In genomic region chr13:24035411-24035810, GRCh38 we compare ENCODE assay signal across 15 cellular contexts.
"Had no signal": no experiment of that assay in that cellular context is flagged by ENCODE, and none has a peak within 500 bp of the region (broad histone marks: within the 10 kb centered on the region; RNA-seq: fewer than 3 reads in every experiment).

No MANE protein-coding gene starts in this region.

- H3K36me3 Mint-ChIP-seq: activated naive CD4-positive, alpha-beta T cell treated with anti-CD3 and anti-CD28 coated beads, Interleukin-2, amount 50 U/mL, for 24 hours; memory B cell; natural killer cell treated with Interleukin-12 subunit alpha and Interleukin-12 subunit beta and Interleukin-15 and Interleukin-18, amount 100 ng/mL, for 72 hours; WTC11 had no signal

- H3K4me1 Mint-ChIP-seq: activated naive CD4-positive, alpha-beta T cell treated with anti-CD3 and anti-CD28 coated beads, Interleukin-2, amount 50 U/mL, for 24 hours had no signal

- H3K4me3 Mint-ChIP-seq: activated CD4-positive, alpha-beta memory T cell treated with anti-CD3 and anti-CD28 coated beads, Interleukin-2, amount 10 ng/mL, durations not matched to agents 7 days and 5 days; activated naive CD4-positive, alpha-beta T cell treated with anti-CD3 and anti-CD28 coated beads, Interleukin-2, amount 50 U/mL, for 24 hours; activated T-cell treated with anti-CD3 and anti-CD28 coated beads, Interleukin-2, amount 50 U/mL, for 4 hours; memory B cell; natural killer cell treated with Interleukin-12 subunit alpha and Interleukin-12 subunit beta and Interleukin-15 and Interleukin-18, amount 100 ng/mL, for 72 hours; WTC11 had no signal

- DNase-seq: activated CD4-positive, alpha-beta memory T cell treated with anti-CD3 and anti-CD28 coated beads, Interleukin-2, amount 10 ng/mL, durations not matched to agents 7 days and 5 days; activated CD4-positive, alpha-beta T cell treated with anti-CD3 and anti-CD28 coated beads for 4 hours; activated effector memory CD4-positive, alpha-beta T cell treated with anti-CD3 and anti-CD28 coated beads, Interleukin-2, amount 50 U/mL, for 16 hours; activated T-cell treated with anti-CD3 and anti-CD28 coated beads, Interleukin-2, amount 50 U/mL, for 4 hours; left colon; nucleus accumbens; stimulated activated CD4-positive, alpha-beta T cell treated with anti-CD3 and anti-CD28 coated beads, Interleukin-12 subunit alpha, Interleukin-12 subunit beta, amount 100 ng/mL, for 4 hours; T-helper 2 cell had no signal

- ATAC-seq: activated T-cell treated with anti-CD3 and anti-CD28 coated beads, Interleukin-2, amount 50 U/mL, for 4 hours; left colon; natural killer cell treated with Interleukin-12 subunit alpha and Interleukin-12 subunit beta and Interleukin-15 and Interleukin-18, amount 100 ng/mL, for 72 hours; sciatic nerve; WTC11 had no signal

- H3K36me3 ChIP-seq: adrenal gland had no signal

- H3K27me3 ChIP-seq: adrenal gland had no signal

- H3K27me3 Mint-ChIP-seq: progenitor cell of endocrine pancreas had no signal

- H3K27ac Mint-ChIP-seq: activated CD4-positive, alpha-beta memory T cell treated with anti-CD3 and anti-CD28 coated beads, Interleukin-2, amount 10 ng/mL, durations not matched to agents 7 days and 5 days; activated naive CD4-positive, alpha-beta T cell treated with anti-CD3 and anti-CD28 coated beads, Interleukin-2, amount 50 U/mL, for 24 hours; memory B cell; natural killer cell treated with Interleukin-12 subunit alpha and Interleukin-12 subunit beta and Interleukin-15 and Interleukin-18, amount 100 ng/mL, for 72 hours; progenitor cell of endocrine pancreas; WTC11 had no signal

- H3K9me3 ChIP-seq: adrenal gland had no signal

- H3K9me3 Mint-ChIP-seq: activated CD4-positive, alpha-beta memory T cell treated with anti-CD3 and anti-CD28 coated beads, Interleukin-2, amount 10 ng/mL, durations not matched to agents 7 days and 5 days; activated naive CD4-positive, alpha-beta T cell treated with anti-CD3 and anti-CD28 coated beads, Interleukin-2, amount 50 U/mL, for 24 hours; activated T-cell treated with anti-CD3 and anti-CD28 coated beads, Interleukin-2, amount 50 U/mL, for 4 hours; memory B cell; natural killer cell treated with Interleukin-12 subunit alpha and Interleukin-12 subunit beta and Interleukin-15 and Interleukin-18, amount 100 ng/mL, for 72 hours; WTC11 had no signal

- H3K4me3 ChIP-seq: adrenal gland had no signal
